Comparison of ENCODE assay signal across 11 cellular contexts in the genomic region with DNA sequence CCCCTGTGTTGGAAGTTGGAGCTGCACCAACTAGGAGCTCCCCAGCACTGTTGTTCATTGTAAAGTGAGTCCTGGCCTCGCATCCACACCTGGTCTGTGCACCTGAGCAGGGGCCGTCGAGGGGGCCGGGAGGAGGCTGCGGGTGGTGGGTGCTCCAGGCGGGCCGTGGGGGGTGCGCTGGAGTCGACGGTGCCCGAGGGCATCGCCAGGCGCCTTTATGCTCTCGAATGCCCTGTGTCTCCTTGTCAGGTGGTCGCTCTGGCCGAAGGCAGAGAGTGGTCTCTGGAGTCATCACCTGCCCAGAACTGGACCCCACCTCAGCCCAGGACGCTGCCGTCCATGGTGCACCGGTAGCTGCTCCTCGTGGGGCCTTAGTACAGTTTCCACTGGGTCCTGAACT. TPM values are rescaled to one million over a fixed set of nuclear protein-coding genes. Genes with fewer than 3 reads are reported as not detected.
"Had no signal": no experiment of that assay in that cellular context is flagged by ENCODE, and none has a peak within 500 bp of the region (broad histone marks: within the 10 kb centered on the region; RNA-seq: fewer than 3 reads in every experiment).

No MANE protein-coding gene starts in this region.

- H3K36me3 Mint-ChIP-seq: IgD-negative memory B cell had no signal

- H3K27me3 Mint-ChIP-seq: IgD-negative memory B cell had no signal

- ATAC-seq: HCT116, HepG2 had no signal

- H3K9ac ChIP-seq: GM23248 had no signal

- H3K27ac Mint-ChIP-seq: HFFc6, IgD-negative memory B cell had no signal

- H3K9me3 ChIP-seq: HAP-1 had no signal

- FAIRE-seq: HepG2 had no signal

- DNase-seq: GM23248, GOT3, H7, HFFc6 had no signal

- H3K4me3 Mint-ChIP-seq: HFFc6 had no signal

- H3K4me3 ChIP-seq: GM23248, HAP-1 had no signal

- H2AFZ ChIP-seq: GM23248 had no signal

- H3K27ac ChIP-seq: GM23248, HL-60 had no signal

- H3K9me3 Mint-ChIP-seq: HFFc6, IgD-negative memory B cell had no signal

RNA-seq across cellular contexts. Expression of gene COL20A1, which starts 16.0 kb away (rescaled TPM):
- total RNA-seq: GM23248, HepG2, HT1080 had no signal
- polyA plus RNA-seq: GM23248, HepG2, IgD-negative memory B cell had no signal

RNA-seq across cellular contexts. Expression of gene NKAIN4, which starts 22.7 kb away (rescaled TPM):
- total RNA-seq: GM23248, H4, HepG2, HFFc6, HT1080 had no signal
- polyA plus RNA-seq: GM23248, HepG2, IgD-negative memory B cell had no signal

RNA-seq across cellular contexts. Expression of gene BIRC7, which starts 41.3 kb away (rescaled TPM):
- total RNA-seq: GM23248, H7, HFFc6, HT1080 had no signal
- polyA plus RNA-seq: GM23248, IgD-negative memory B cell had no signal
